In the genomic region with DNA sequence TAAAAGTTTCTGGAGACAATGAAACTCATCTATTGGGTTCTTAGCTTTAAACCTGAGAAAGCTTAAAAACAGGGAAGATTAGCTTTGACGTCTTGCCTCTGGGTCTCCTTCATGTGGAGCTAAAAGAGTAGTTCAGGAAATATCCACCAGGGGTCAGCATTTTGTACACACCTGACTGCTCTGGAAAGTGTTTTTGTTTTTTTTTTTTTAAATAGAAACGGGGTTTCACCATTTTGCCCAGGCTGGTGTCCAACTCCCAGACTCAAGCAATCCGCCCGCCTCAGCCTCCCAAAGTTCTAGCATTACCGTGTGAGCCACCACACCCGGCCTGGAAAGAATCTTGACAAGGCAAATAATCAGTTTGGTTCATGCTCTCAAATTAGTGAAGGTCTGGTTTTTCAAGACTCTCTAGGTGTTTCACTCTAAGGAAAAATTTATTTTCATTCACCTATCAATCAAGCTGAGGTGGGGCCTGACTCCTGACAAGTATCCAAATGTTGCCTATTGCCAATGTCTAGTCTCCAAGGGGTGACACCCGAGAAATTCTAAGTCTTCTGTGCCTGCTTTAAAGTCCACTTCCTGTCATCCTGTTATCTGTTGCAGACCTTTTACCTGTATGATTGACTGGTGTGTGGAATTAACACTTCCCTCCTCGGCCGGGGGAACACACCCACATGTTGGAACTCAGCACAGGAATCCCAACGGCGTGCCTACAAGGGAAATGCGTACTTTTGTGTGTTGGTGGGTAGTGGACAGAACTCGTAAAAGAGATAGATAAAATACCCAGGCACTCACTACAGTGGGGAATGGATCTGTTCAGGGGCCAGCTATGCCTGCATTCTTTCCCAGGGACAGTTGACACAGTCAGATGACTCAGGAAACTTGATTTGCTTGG, we compare ENCODE assay signal across 1 cellular context.
TF ChIP-seq lines count a peak whose summit lies in the region.

No MANE protein-coding gene starts in this region.

TF ChIP-seq in HepG2, 621 proteins besides CTCF, POLR2A, EP300 and RAD21 (continued from another document and continues in another):
- TF ChIP-seq, protein P1, sequence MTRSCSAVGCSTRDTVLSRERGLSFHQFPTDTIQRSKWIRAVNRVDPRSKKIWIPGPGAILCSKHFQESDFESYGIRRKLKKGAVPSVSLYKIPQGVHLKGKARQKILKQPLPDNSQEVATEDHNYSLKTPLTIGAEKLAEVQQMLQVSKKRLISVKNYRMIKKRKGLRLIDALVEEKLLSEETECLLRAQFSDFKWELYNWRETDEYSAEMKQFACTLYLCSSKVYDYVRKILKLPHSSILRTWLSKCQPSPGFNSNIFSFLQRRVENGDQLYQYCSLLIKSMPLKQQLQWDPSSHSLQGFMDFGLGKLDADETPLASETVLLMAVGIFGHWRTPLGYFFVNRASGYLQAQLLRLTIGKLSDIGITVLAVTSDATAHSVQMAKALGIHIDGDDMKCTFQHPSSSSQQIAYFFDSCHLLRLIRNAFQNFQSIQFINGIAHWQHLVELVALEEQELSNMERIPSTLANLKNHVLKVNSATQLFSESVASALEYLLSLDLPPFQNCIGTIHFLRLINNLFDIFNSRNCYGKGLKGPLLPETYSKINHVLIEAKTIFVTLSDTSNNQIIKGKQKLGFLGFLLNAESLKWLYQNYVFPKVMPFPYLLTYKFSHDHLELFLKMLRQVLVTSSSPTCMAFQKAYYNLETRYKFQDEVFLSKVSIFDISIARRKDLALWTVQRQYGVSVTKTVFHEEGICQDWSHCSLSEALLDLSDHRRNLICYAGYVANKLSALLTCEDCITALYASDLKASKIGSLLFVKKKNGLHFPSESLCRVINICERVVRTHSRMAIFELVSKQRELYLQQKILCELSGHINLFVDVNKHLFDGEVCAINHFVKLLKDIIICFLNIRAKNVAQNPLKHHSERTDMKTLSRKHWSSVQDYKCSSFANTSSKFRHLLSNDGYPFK (CRISPR knock-in tag; IDR thresholded peaks at IDR 0.05; ENCODE audit: borderline replicate concordance), result no peak; the same call in 1 of the 2 replicates
- TF ChIP-seq SAP130 (CRISPR knock-in tag; IDR thresholded peaks at IDR 0.05; ENCODE audit: low read depth), result peak; percentile 49
- TF ChIP-seq SUZ12 (IDR thresholded peaks at IDR 0.05; ENCODE audit: low read depth, low read length), result no peak
- TF ChIP-seq ZNF430 (CRISPR knock-in tag; IDR thresholded peaks at IDR 0.05), result no peak
- no peak for TF ChIP-seq ATAD3A (CRISPR knock-in tag; IDR thresholded peaks at IDR 0.05)
- no peak for TF ChIP-seq ZNF556 (CRISPR knock-in tag; IDR thresholded peaks at IDR 0.05; ENCODE audit: borderline replicate concordance)
- TF ChIP-seq, protein P2, sequence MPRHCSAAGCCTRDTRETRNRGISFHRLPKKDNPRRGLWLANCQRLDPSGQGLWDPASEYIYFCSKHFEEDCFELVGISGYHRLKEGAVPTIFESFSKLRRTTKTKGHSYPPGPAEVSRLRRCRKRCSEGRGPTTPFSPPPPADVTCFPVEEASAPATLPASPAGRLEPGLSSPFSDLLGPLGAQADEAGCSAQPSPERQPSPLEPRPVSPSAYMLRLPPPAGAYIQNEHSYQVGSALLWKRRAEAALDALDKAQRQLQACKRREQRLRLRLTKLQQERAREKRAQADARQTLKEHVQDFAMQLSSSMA (CRISPR knock-in tag; IDR thresholded peaks at IDR 0.05), result no peak
- TF ChIP-seq NFYC (CRISPR knock-in tag; IDR thresholded peaks at IDR 0.05), result no peak
- no peak for TF ChIP-seq PRMT3 (CRISPR knock-in tag; IDR thresholded peaks at IDR 0.05; ENCODE audit: borderline replicate concordance, low read depth)
- TF ChIP-seq, protein P3, sequence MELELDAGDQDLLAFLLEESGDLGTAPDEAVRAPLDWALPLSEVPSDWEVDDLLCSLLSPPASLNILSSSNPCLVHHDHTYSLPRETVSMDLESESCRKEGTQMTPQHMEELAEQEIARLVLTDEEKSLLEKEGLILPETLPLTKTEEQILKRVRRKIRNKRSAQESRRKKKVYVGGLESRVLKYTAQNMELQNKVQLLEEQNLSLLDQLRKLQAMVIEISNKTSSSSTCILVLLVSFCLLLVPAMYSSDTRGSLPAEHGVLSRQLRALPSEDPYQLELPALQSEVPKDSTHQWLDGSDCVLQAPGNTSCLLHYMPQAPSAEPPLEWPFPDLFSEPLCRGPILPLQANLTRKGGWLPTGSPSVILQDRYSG (CRISPR knock-in tag; IDR thresholded peaks at IDR 0.05), result no peak
- peak; percentile 38; the same call in 1 of the 2 replicates for TF ChIP-seq POGZ (CRISPR knock-in tag; IDR thresholded peaks at IDR 0.05)
- no peak for TF ChIP-seq ZNF563 (CRISPR knock-in tag; IDR thresholded peaks at IDR 0.05)
- 0 out of 2 replicates have a peak, but pooled peaks have one; percentile 30 for TF ChIP-seq ZSCAN20 (CRISPR knock-in tag; IDR thresholded peaks at IDR 0.05; ENCODE audit: borderline replicate concordance)
- TF ChIP-seq IKZF4 (CRISPR knock-in tag; IDR thresholded peaks at IDR 0.05; ENCODE audit: borderline replicate concordance, low read depth, not compliant biosample characterization), result no peak
- TF ChIP-seq ATF7 (IDR thresholded peaks at IDR 0.05), result no peak
- no peak for TF ChIP-seq ATF7 (CRISPR knock-in tag; IDR thresholded peaks at IDR 0.05)
- no peak for TF ChIP-seq RORA (CRISPR knock-in tag; IDR thresholded peaks at IDR 0.05)
- no peak for TF ChIP-seq ZNF44 (CRISPR knock-in tag; IDR thresholded peaks at IDR 0.05)
- TF ChIP-seq, protein P4, sequence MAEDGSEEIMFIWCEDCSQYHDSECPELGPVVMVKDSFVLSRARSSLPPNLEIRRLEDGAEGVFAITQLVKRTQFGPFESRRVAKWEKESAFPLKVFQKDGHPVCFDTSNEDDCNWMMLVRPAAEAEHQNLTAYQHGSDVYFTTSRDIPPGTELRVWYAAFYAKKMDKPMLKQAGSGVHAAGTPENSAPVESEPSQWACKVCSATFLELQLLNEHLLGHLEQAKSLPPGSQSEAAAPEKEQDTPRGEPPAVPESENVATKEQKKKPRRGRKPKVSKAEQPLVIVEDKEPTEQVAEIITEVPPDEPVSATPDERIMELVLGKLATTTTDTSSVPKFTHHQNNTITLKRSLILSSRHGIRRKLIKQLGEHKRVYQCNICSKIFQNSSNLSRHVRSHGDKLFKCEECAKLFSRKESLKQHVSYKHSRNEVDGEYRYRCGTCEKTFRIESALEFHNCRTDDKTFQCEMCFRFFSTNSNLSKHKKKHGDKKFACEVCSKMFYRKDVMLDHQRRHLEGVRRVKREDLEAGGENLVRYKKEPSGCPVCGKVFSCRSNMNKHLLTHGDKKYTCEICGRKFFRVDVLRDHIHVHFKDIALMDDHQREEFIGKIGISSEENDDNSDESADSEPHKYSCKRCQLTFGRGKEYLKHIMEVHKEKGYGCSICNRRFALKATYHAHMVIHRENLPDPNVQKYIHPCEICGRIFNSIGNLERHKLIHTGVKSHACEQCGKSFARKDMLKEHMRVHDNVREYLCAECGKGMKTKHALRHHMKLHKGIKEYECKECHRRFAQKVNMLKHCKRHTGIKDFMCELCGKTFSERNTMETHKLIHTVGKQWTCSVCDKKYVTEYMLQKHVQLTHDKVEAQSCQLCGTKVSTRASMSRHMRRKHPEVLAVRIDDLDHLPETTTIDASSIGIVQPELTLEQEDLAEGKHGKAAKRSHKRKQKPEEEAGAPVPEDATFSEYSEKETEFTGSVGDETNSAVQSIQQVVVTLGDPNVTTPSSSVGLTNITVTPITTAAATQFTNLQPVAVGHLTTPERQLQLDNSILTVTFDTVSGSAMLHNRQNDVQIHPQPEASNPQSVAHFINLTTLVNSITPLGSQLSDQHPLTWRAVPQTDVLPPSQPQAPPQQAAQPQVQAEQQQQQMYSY (CRISPR knock-in tag; IDR thresholded peaks at IDR 0.05), result no peak
- TF ChIP-seq NRL (CRISPR knock-in tag; IDR thresholded peaks at IDR 0.05; ENCODE audit: borderline replicate concordance), result no peak
- TF ChIP-seq, protein P5, sequence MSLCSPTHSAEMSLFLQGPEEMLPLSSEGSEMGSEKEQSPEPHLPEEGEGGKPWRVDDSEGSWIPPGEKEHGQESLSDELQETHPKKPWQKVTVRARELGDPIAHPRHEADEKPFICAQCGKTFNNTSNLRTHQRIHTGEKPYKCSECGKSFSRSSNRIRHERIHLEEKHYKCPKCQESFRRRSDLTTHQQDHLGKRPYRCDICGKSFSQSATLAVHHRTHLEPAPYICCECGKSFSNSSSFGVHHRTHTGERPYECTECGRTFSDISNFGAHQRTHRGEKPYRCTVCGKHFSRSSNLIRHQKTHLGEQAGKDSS (CRISPR knock-in tag; IDR thresholded peaks at IDR 0.05; ENCODE audit: borderline replicate concordance, low read depth), result no peak
- TF ChIP-seq SMAD3 (CRISPR knock-in tag; IDR thresholded peaks at IDR 0.05), result no peak
- no peak for TF ChIP-seq SOX13 (IDR thresholded peaks at IDR 0.05)
- no peak for TF ChIP-seq SOX13 (CRISPR knock-in tag; conservative IDR thresholded peaks at IDR 0.05 in 1 of 2, IDR thresholded peaks at IDR 0.05 in 1 of 2)
- TF ChIP-seq, protein P6, sequence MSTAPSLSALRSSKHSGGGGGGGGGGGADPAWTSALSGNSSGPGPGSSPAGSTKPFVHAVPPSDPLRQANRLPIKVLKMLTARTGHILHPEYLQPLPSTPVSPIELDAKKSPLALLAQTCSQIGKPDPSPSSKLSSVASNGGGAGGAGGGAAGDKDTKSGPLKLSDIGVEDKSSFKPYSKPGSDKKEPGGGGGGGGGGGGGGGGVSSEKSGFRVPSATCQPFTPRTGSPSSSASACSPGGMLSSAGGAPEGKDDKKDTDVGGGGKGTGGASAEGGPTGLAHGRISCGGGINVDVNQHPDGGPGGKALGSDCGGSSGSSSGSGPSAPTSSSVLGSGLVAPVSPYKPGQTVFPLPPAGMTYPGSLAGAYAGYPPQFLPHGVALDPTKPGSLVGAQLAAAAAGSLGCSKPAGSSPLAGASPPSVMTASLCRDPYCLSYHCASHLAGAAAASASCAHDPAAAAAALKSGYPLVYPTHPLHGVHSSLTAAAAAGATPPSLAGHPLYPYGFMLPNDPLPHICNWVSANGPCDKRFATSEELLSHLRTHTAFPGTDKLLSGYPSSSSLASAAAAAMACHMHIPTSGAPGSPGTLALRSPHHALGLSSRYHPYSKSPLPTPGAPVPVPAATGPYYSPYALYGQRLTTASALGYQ (CRISPR knock-in tag; IDR thresholded peaks at IDR 0.05), result no peak
- no peak for TF ChIP-seq CBX5 (CRISPR knock-in tag; IDR thresholded peaks at IDR 0.05; ENCODE audit: borderline replicate concordance)
- TF ChIP-seq, protein P7, sequence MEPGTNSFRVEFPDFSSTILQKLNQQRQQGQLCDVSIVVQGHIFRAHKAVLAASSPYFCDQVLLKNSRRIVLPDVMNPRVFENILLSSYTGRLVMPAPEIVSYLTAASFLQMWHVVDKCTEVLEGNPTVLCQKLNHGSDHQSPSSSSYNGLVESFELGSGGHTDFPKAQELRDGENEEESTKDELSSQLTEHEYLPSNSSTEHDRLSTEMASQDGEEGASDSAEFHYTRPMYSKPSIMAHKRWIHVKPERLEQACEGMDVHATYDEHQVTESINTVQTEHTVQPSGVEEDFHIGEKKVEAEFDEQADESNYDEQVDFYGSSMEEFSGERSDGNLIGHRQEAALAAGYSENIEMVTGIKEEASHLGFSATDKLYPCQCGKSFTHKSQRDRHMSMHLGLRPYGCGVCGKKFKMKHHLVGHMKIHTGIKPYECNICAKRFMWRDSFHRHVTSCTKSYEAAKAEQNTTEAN (CRISPR knock-in tag; conservative IDR thresholded peaks at IDR 0.05), result no peak
- no peak for TF ChIP-seq GPN1 (CRISPR knock-in tag; IDR thresholded peaks at IDR 0.05; ENCODE audit: borderline replicate concordance)
- no peak for TF ChIP-seq ZNF138 (CRISPR knock-in tag; IDR thresholded peaks at IDR 0.05; ENCODE audit: low read depth)
- TF ChIP-seq, protein P8, sequence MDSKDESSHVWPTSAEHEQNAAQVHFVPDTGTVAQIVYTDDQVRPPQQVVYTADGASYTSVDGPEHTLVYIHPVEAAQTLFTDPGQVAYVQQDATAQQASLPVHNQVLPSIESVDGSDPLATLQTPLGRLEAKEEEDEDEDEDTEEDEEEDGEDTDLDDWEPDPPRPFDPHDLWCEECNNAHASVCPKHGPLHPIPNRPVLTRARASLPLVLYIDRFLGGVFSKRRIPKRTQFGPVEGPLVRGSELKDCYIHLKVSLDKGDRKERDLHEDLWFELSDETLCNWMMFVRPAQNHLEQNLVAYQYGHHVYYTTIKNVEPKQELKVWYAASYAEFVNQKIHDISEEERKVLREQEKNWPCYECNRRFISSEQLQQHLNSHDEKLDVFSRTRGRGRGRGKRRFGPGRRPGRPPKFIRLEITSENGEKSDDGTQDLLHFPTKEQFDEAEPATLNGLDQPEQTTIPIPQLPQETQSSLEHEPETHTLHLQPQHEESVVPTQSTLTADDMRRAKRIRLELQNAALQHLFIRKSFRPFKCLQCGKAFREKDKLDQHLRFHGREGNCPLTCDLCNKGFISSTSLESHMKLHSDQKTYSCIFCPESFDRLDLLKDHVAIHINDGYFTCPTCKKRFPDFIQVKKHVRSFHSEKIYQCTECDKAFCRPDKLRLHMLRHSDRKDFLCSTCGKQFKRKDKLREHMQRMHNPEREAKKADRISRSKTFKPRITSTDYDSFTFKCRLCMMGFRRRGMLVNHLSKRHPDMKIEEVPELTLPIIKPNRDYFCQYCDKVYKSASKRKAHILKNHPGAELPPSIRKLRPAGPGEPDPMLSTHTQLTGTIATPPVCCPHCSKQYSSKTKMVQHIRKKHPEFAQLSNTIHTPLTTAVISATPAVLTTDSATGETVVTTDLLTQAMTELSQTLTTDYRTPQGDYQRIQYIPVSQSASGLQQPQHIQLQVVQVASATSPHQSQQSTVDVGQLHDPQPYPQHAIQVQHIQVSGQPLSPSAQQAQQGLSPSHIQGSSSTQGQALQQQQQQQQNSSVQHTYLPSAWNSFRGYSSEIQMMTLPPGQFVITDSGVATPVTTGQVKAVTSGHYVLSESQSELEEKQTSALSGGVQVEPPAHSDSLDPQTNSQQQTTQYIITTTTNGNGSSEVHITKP (CRISPR knock-in tag; IDR thresholded peaks at IDR 0.05; ENCODE audit: low read depth), result 0 out of 2 replicates have a peak, but pooled peaks have one; percentile 18
- TF ChIP-seq SSRP1 (CRISPR knock-in tag; IDR thresholded peaks at IDR 0.05), result no peak
- TF ChIP-seq, protein P9, sequence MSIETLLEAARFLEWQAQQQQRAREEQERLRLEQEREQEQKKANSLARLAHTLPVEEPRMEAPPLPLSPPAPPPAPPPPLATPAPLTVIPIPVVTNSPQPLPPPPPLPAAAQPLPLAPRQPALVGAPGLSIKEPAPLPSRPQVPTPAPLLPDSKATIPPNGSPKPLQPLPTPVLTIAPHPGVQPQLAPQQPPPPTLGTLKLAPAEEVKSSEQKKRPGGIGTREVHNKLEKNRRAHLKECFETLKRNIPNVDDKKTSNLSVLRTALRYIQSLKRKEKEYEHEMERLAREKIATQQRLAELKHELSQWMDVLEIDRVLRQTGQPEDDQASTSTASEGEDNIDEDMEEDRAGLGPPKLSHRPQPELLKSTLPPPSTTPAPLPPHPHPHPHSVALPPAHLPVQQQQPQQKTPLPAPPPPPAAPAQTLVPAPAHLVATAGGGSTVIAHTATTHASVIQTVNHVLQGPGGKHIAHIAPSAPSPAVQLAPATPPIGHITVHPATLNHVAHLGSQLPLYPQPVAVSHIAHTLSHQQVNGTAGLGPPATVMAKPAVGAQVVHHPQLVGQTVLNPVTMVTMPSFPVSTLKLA (IDR thresholded peaks at IDR 0.05), result no peak
